ENCODE assay signal across 22 cellular contexts in genomic region chr1:27345272-27345671, GRCh38. TPM values are rescaled to one million over a fixed set of nuclear protein-coding genes. Genes with fewer than 3 reads are reported as not detected.
A peak's percentile ranks its signal among the peaks of the same experiment; 100 is the strongest.
DNase-seq lines count a peak whose midpoint lies in the region; FAIRE-seq and TF ChIP-seq lines count a peak whose summit lies in the region.
"Had no signal": no experiment of that assay in that cellular context is flagged by ENCODE, and none has a peak within 500 bp of the region (broad histone marks: within the 10 kb centered on the region; RNA-seq: fewer than 3 reads in every experiment).

No MANE protein-coding gene starts in this region.

- no peaks in the 10 kb centered on the region for H3K9me3 ChIP-seq in CD4-positive, alpha-beta memory T cell (ENCODE audit: control insufficient read depth in 1 of 2, low read length in 2 of 2)
- H3K9me3 ChIP-seq in effector memory CD4-positive, alpha-beta T cell (ENCODE audit: control insufficient read depth, low read length): no peaks in the 10 kb centered on the region
- peaks cover 0 to 2% of the 10 kb centered on the region in 2 donors for H3K9me3 ChIP-seq in neuronal stem cell (replicated peaks in 1 of 2; ENCODE audit: control insufficient read depth in 2 of 2, insufficient read depth in 1 of 2, low read depth in 1 of 2, low read length in 2 of 2)
- H3K9me3 ChIP-seq: SJCRH30 had no signal

- peak overlapping the region; percentile 11 for H2AK5ac ChIP-seq in neuronal stem cell (ENCODE audit: low read depth, low read length)

- CTCF ChIA-PET in activated naive CD4-positive, alpha-beta T cell treated with anti-CD3 and anti-CD28 coated beads, Interleukin-2, amount 10 ng/mL, durations not matched to agents 7 days and 5 days (lab: Charles Lee): interaction anchor here (0.7 to 2.2 kb wide), 7 partner anchors 11 to 42 kb away, joined by 3 to 8 read pairs (median 4); partner anchors contain the start of gene MAP3K6
- CTCF ChIA-PET in activated naive CD4-positive, alpha-beta T cell treated with anti-CD3 and anti-CD28 coated beads for 36 hours (lab: Charles Lee): interaction anchor here (0.8 to 4.4 kb wide), 6 partner anchors 9 to 50 kb away, joined by 3 to 37 read pairs (median 4); no protein-coding TSS in a partner anchor
- CTCF ChIA-PET in CD4-positive, alpha-beta memory T cell (lab: Charles Lee; ENCODE audit: partially characterized antibody): interaction anchor here (0.6 to 9.6 kb wide), 8 partner anchors 12 to 318 kb away, joined by 3 to 105 read pairs (median 4); partner anchors contain the start of gene CD164L2
- CTCF ChIA-PET in GM10248 (lab: Yijun Ruan, JAX): interaction anchor here (0.9 to 9.2 kb wide), 5 partner anchors 11 to 44 kb away, joined by 5 to 112 read pairs (median 7); partner anchors contain the start of gene MAP3K6

- FAIRE-seq in H54 (lab: Jason Lieb, UNC): no peak
- FAIRE-seq: K562 had no signal

- no peaks in the 10 kb centered on the region for H3K9me3 Mint-ChIP-seq in activated naive CD4-positive, alpha-beta T cell treated with anti-CD3 and anti-CD28 coated beads, Interleukin-2, amount 10 ng/mL, durations not matched to agents 7 days and 5 days
- no peaks in the 10 kb centered on the region for H3K9me3 Mint-ChIP-seq in activated naive CD4-positive, alpha-beta T cell treated with anti-CD3 and anti-CD28 coated beads for 36 hours
- no peaks in the 10 kb centered on the region for H3K9me3 Mint-ChIP-seq in CD4-positive, alpha-beta memory T cell
- H3K9me3 Mint-ChIP-seq: CD8-positive, alpha-beta T cell had no signal

- no peak for DNase-seq in activated naive CD4-positive, alpha-beta T cell treated with anti-CD3 and anti-CD28 coated beads, Interleukin-2, amount 10 ng/mL, durations not matched to agents 7 days and 5 days
- DNase-seq in activated naive CD4-positive, alpha-beta T cell treated with anti-CD3 and anti-CD28 coated beads for 36 hours: no peak
- DNase-seq in CD4-positive, alpha-beta memory T cell: no peak
- DNase-seq in effector memory CD4-positive, alpha-beta T cell: no peak
- no peak for DNase-seq in neuronal stem cell (ENCODE audit: low spot score)
- no peak for DNase-seq in H54 (ENCODE audit: insufficient read length, low spot score)
- DNase-seq in NCI-H2196 treated with DMSO at 0.1 percent for 48 hours (lab: John Stamatoyannopoulos, UW; ENCODE audit: unreplicated experiment): no peak
- DNase-seq in GM10248 (ENCODE audit: extremely low spot score): no peak
- DNase-seq: CD8-positive, alpha-beta T cell; DMS79 treated with DMSO at 0.1 percent for 48 hours; GM23248; NCI-H1048; NCI-H1436 treated with DMSO at 0.1 percent for 48 hours; NCI-H2029 treated with DMSO at 0.1 percent for 48 hours; NCI-H2171 treated with DMSO at 0.1 percent for 48 hours; NCI-H774; RPMI8226; SJCRH30 had no signal

- H3K27ac ChIP-seq in CD4-positive, alpha-beta memory T cell (ENCODE audit: low read depth, low read length): no peak overlapping the region
- peak overlapping the region; percentile 8 for H3K27ac ChIP-seq in effector memory CD4-positive, alpha-beta T cell (ENCODE audit: insufficient read depth, low read length, poor library complexity, severe bottlenecking)
- no peak overlapping the region for H3K27ac ChIP-seq in neuronal stem cell (replicated peaks; ENCODE audit: low read length)
- H3K27ac ChIP-seq: GM23248, SJCRH30 had no signal

- H3K4me3 ChIP-seq in CD4-positive, alpha-beta memory T cell (ENCODE audit: low read length in 2 of 2): no peak overlapping the region
- no peak overlapping the region for H3K4me3 ChIP-seq in effector memory CD4-positive, alpha-beta T cell (ENCODE audit: insufficient read depth, low read depth, low read length, poor library complexity, severe bottlenecking)
- no peak overlapping the region for H3K4me3 ChIP-seq in neuronal stem cell (ENCODE audit: low read length in 2 of 2)
- H3K4me3 ChIP-seq: GM23248, K562, SJCRH30 had no signal

- WGBS in neuronal stem cell (ENCODE audit: extremely low coverage in 2 of 2, insufficient read length in 2 of 2, insufficient replicate concordance in 1 of 2), 2 donors: no CpG with 5 or more reads among the region's 12 CpGs

- H3K4ac ChIP-seq in neuronal stem cell (ENCODE audit: low read length): no peak overlapping the region

- no peak overlapping the region for H3K14ac ChIP-seq in neuronal stem cell (ENCODE audit: low read length)

- H3K4me2 ChIP-seq in neuronal stem cell (ENCODE audit: insufficient read depth, low read length, poor library complexity, severe bottlenecking): no peak overlapping the region

- H3K18ac ChIP-seq in neuronal stem cell (ENCODE audit: low read length): peak overlapping the region; percentile 70

- no peak overlapping the region for H2AFZ ChIP-seq in neuronal stem cell (ENCODE audit: low read length)
- H2AFZ ChIP-seq: GM23248 had no signal

- no peak overlapping the region for H4K8ac ChIP-seq in neuronal stem cell (ENCODE audit: low read depth, low read length)

- H3K4me1 ChIP-seq in CD4-positive, alpha-beta memory T cell (ENCODE audit: insufficient read depth, low read length): peaks cover 51% of the 10 kb centered on the region
- H3K4me1 ChIP-seq in effector memory CD4-positive, alpha-beta T cell (ENCODE audit: control insufficient read depth, insufficient read depth, low read length, poor library complexity, severe bottlenecking): peaks cover 32% of the 10 kb centered on the region
- peaks cover 34 to 35% of the 10 kb centered on the region in 2 donors for H3K4me1 ChIP-seq in neuronal stem cell (ENCODE audit: control insufficient read depth in 2 of 2, insufficient read depth in 1 of 2, low read depth in 1 of 2, low read length in 2 of 2)

- intact Hi-C loops in activated naive CD4-positive, alpha-beta T cell treated with anti-CD3 and anti-CD28 coated beads for 36 hours (cut with micrococcal nuclease): no loop called here
- intact Hi-C loops in CD4-positive, alpha-beta memory T cell (cut with micrococcal nuclease): no loop called here

- TF ChIP-seq POLR2A in H54 (IDR thresholded peaks at IDR 0.05; ENCODE audit: low read depth, low read length): no peak

- TF ChIP-seq CTCF in GM10248 (IDR thresholded peaks at IDR 0.05; ENCODE audit: control extremely low read depth, extremely low read depth, low read depth, missing control alignments): no peak

- no peak overlapping the region for H4K91ac ChIP-seq in neuronal stem cell (ENCODE audit: low read depth, low read length, poor library complexity)

- H3K36me3 ChIP-seq in CD4-positive, alpha-beta memory T cell (ENCODE audit: insufficient read depth, low read length): peaks cover 17% of the 10 kb centered on the region
- H3K36me3 ChIP-seq in effector memory CD4-positive, alpha-beta T cell (ENCODE audit: control insufficient read depth, insufficient read depth, low read length): peaks cover 27% of the 10 kb centered on the region
- H3K36me3 ChIP-seq in neuronal stem cell (replicated peaks in 1 of 2; ENCODE audit: control insufficient read depth in 2 of 2, insufficient read depth in 2 of 2, low read length in 2 of 2): peaks cover 0 to 3% of the 10 kb centered on the region in 2 donors
- H3K36me3 ChIP-seq: SJCRH30 had no signal

- H3K36me3 Mint-ChIP-seq in activated naive CD4-positive, alpha-beta T cell treated with anti-CD3 and anti-CD28 coated beads, Interleukin-2, amount 10 ng/mL, durations not matched to agents 7 days and 5 days: peaks cover 40% of the 10 kb centered on the region
- no peaks in the 10 kb centered on the region for H3K36me3 Mint-ChIP-seq in activated naive CD4-positive, alpha-beta T cell treated with anti-CD3 and anti-CD28 coated beads for 36 hours (ENCODE audit: low read depth)
- peaks cover 16 to 44% of the 10 kb centered on the region in 2 donors for H3K36me3 Mint-ChIP-seq in CD4-positive, alpha-beta memory T cell

- H2BK12ac ChIP-seq in neuronal stem cell (ENCODE audit: low read length): no peak overlapping the region

- no peak overlapping the region for H3K9ac ChIP-seq in neuronal stem cell (ENCODE audit: low read depth, low read length, poor library complexity)
- H3K9ac ChIP-seq: GM23248 had no signal

- no peaks in the 10 kb centered on the region for H3K27me3 Mint-ChIP-seq in activated naive CD4-positive, alpha-beta T cell treated with anti-CD3 and anti-CD28 coated beads, Interleukin-2, amount 10 ng/mL, durations not matched to agents 7 days and 5 days
- H3K27me3 Mint-ChIP-seq in activated naive CD4-positive, alpha-beta T cell treated with anti-CD3 and anti-CD28 coated beads for 36 hours (ENCODE audit: low read depth): no peaks in the 10 kb centered on the region
- no peaks in the 10 kb centered on the region for H3K27me3 Mint-ChIP-seq in CD4-positive, alpha-beta memory T cell

- no peak overlapping the region for H2BK120ac ChIP-seq in neuronal stem cell (ENCODE audit: low read depth, low read length)

- H3K4me1 Mint-ChIP-seq in activated naive CD4-positive, alpha-beta T cell treated with anti-CD3 and anti-CD28 coated beads, Interleukin-2, amount 10 ng/mL, durations not matched to agents 7 days and 5 days: peaks cover 57% of the 10 kb centered on the region
- peaks cover 41% of the 10 kb centered on the region for H3K4me1 Mint-ChIP-seq in activated naive CD4-positive, alpha-beta T cell treated with anti-CD3 and anti-CD28 coated beads for 36 hours (ENCODE audit: low read depth)
- peaks cover 24 to 55% (median 39%) of the 10 kb centered on the region in 4 donors for H3K4me1 Mint-ChIP-seq in CD4-positive, alpha-beta memory T cell

- peaks cover 1% of the 10 kb centered on the region for H3K79me1 ChIP-seq in neuronal stem cell (ENCODE audit: low read depth, low read length)

- H3K23ac ChIP-seq in neuronal stem cell (ENCODE audit: low read depth, low read length, poor library complexity): no peak overlapping the region

- no peak overlapping the region for H3K4me3 Mint-ChIP-seq in activated naive CD4-positive, alpha-beta T cell treated with anti-CD3 and anti-CD28 coated beads, Interleukin-2, amount 10 ng/mL, durations not matched to agents 7 days and 5 days
- no peak overlapping the region for H3K4me3 Mint-ChIP-seq in activated naive CD4-positive, alpha-beta T cell treated with anti-CD3 and anti-CD28 coated beads for 36 hours
- H3K4me3 Mint-ChIP-seq in CD4-positive, alpha-beta memory T cell: peak overlapping the region in 5 of 8 donors; percentile 45 to 82 (median 67)

- POLR2A ChIA-PET in CD4-positive, alpha-beta memory T cell (lab: Charles Lee; ENCODE audit: partially characterized antibody): interaction anchor here (1.0 to 8.3 kb wide), 4 partner anchors 10 to 111 kb away, joined by 3 to 202 read pairs (median 32); partner anchors contain the start of genes TMEM222 and WDTC1
- POLR2A ChIA-PET in GM10248 (lab: Yijun Ruan, JAX): no interaction called here

- peak overlapping the region; percentile 33 for H3K27ac Mint-ChIP-seq in activated naive CD4-positive, alpha-beta T cell treated with anti-CD3 and anti-CD28 coated beads, Interleukin-2, amount 10 ng/mL, durations not matched to agents 7 days and 5 days
- no peak overlapping the region for H3K27ac Mint-ChIP-seq in activated naive CD4-positive, alpha-beta T cell treated with anti-CD3 and anti-CD28 coated beads for 36 hours
- peak overlapping the region in 1 of 7 donors; percentile 81 for H3K27ac Mint-ChIP-seq in CD4-positive, alpha-beta memory T cell

- H3K27me3 ChIP-seq in CD4-positive, alpha-beta memory T cell (ENCODE audit: insufficient read depth, low read length): no peaks in the 10 kb centered on the region
- no peaks in the 10 kb centered on the region for H3K27me3 ChIP-seq in effector memory CD4-positive, alpha-beta T cell (replicated peaks; ENCODE audit: control insufficient read depth, insufficient read depth, low read length, poor library complexity, severe bottlenecking)
- H3K27me3 ChIP-seq in neuronal stem cell (ENCODE audit: control insufficient read depth in 3 of 3, insufficient read depth in 3 of 3, low read depth in 1 of 3, low read length in 3 of 3): peaks cover 0 to 9% (median 2%) of the 10 kb centered on the region in 3 experiments
- H3K27me3 ChIP-seq: SJCRH30 had no signal

- peak overlapping the region; percentile 19 for H2BK15ac ChIP-seq in neuronal stem cell (ENCODE audit: low read length)

- peak overlapping the region; percentile 16 for H2BK5ac ChIP-seq in neuronal stem cell (ENCODE audit: low read length)

RNA-seq across cellular contexts. Expression of gene SYTL1, which starts 3.5 kb away (rescaled TPM):
- 10 to 100 TPM; 28.5 to 29.2 TPM for total RNA-seq in activated naive CD4-positive, alpha-beta T cell treated with anti-CD3 and anti-CD28 coated beads for 36 hours
- total RNA-seq in CD4-positive, alpha-beta memory T cell: 100 to 1,000 TPM; 146 to 158 TPM
- 100 to 1,000 TPM in 1 of 2 donors, 10 to 100 TPM in 1; 99.7 to 141 TPM for polyA plus RNA-seq in CD4-positive, alpha-beta memory T cell
- polyA plus RNA-seq in neuronal stem cell (2013, experiment 1 of 2): 8.5 TPM
- 8.0 TPM for polyA plus RNA-seq in neuronal stem cell (2013, experiment 2 of 2)
- total RNA-seq: GM23248 had no signal
- polyA plus RNA-seq: GM23248 had no signal

RNA-seq across cellular contexts. Expression of gene MAP3K6, which starts 21.5 kb away (rescaled TPM):
- total RNA-seq in activated naive CD4-positive, alpha-beta T cell treated with anti-CD3 and anti-CD28 coated beads for 36 hours: 1 to 10 TPM; 5.2 to 5.3 TPM
- total RNA-seq in CD4-positive, alpha-beta memory T cell: 10 to 100 TPM in 1 of 2 experiments, 1 to 10 TPM in 1; 8.8 to 11.7 TPM
- polyA plus RNA-seq in CD4-positive, alpha-beta memory T cell: 1 to 10 TPM; 4.5 to 8.1 TPM
- 8.4 TPM for polyA plus RNA-seq in neuronal stem cell (2013, experiment 1 of 2)
- polyA plus RNA-seq in neuronal stem cell (2013, experiment 2 of 2): 8.3 TPM

RNA-seq across cellular contexts. Expression of gene TMEM222, which starts 23.3 kb away (rescaled TPM):
- total RNA-seq in activated naive CD4-positive, alpha-beta T cell treated with anti-CD3 and anti-CD28 coated beads for 36 hours: 10 to 100 TPM; 22.0 to 22.8 TPM
- 10 to 100 TPM; 44.4 to 45.4 TPM for total RNA-seq in CD4-positive, alpha-beta memory T cell
- 10 to 100 TPM; 55.4 to 80.9 TPM for polyA plus RNA-seq in CD4-positive, alpha-beta memory T cell
- polyA plus RNA-seq in neuronal stem cell (2013, experiment 1 of 2): 23.9 TPM
- polyA plus RNA-seq in neuronal stem cell (2013, experiment 2 of 2): 22.3 TPM

RNA-seq across cellular contexts. Expression of gene FCN3, which starts 29.4 kb away (rescaled TPM):
- not detected for total RNA-seq in activated naive CD4-positive, alpha-beta T cell treated with anti-CD3 and anti-CD28 coated beads for 36 hours
- not detected for total RNA-seq in CD4-positive, alpha-beta memory T cell
- not detected for polyA plus RNA-seq in CD4-positive, alpha-beta memory T cell
- polyA plus RNA-seq in neuronal stem cell (2013, experiment 1 of 2): not detected
- polyA plus RNA-seq in neuronal stem cell (2013, experiment 2 of 2): not detected
- total RNA-seq: A673; CD8-positive, alpha-beta T cell; G401; GM23248; NCI-H460; SJCRH30 had no signal
- polyA plus RNA-seq: GM23248, K562 had no signal

RNA-seq across cellular contexts. Expression of gene CD164L2, which starts 37.9 kb away (rescaled TPM):
- total RNA-seq in activated naive CD4-positive, alpha-beta T cell treated with anti-CD3 and anti-CD28 coated beads for 36 hours: not detected
- total RNA-seq in CD4-positive, alpha-beta memory T cell: not detected
- under 1 TPM in 1 of 2 donors, not detected in 1; 0.22 TPM for polyA plus RNA-seq in CD4-positive, alpha-beta memory T cell
- polyA plus RNA-seq in neuronal stem cell (2013, experiment 1 of 2): 0.07 TPM
- 0.10 TPM for polyA plus RNA-seq in neuronal stem cell (2013, experiment 2 of 2)
- total RNA-seq: A673; CD8-positive, alpha-beta T cell; G401; GM23248; NCI-H460; SJCRH30 had no signal
- polyA plus RNA-seq: GM23248 had no signal

Comparison
In these comparisons a context has a peak if more than half of its experiments do, and no peak if none do; other contexts are left out.
1. H3K4me3 Mint-ChIP-seq: peak in CD4-positive, alpha-beta memory T cell (5 of 8); none in activated naive CD4-positive, alpha-beta T cell treated with anti-CD3 and anti-CD28 coated beads, Interleukin-2, amount 10 ng/mL, durations not matched to agents 7 days and 5 days (single experiment) and activated naive CD4-positive, alpha-beta T cell treated with anti-CD3 and anti-CD28 coated beads for 36 hours (single experiment).
2. RNA of gene SYTL1, which starts 3.5 kb away (total RNA-seq): 146 to 158 TPM in CD4-positive, alpha-beta memory T cell; 28.5 to 29.2 TPM in activated naive CD4-positive, alpha-beta T cell treated with anti-CD3 and anti-CD28 coated beads for 36 hours; every median in the first group is over 4 times any median in the second.